In genomic region chr9:106890621-106891020, GRCh38 we compare ENCODE assay signal across 20 cellular contexts. TPM values are rescaled to one million over a fixed set of nuclear protein-coding genes. Genes with fewer than 3 reads are reported as not detected.
DNase-seq lines count a peak whose midpoint lies in the region; FAIRE-seq and TF ChIP-seq lines count a peak whose summit lies in the region.
"Had no signal": no experiment of that assay in that cellular context is flagged by ENCODE, and none has a peak within 500 bp of the region (broad histone marks: within the 10 kb centered on the region; RNA-seq: fewer than 3 reads in every experiment).

No MANE protein-coding gene starts in this region.

- peak overlapping the region; percentile 43 for H3K4me3 Mint-ChIP-seq in astrocyte (ENCODE audit: unreplicated experiment)
- H3K4me3 Mint-ChIP-seq: activated CD4-positive, alpha-beta memory T cell treated with anti-CD3 and anti-CD28 coated beads for 36 hours; activated naive CD4-positive, alpha-beta T cell treated with anti-CD3 and anti-CD28 coated beads, Interleukin-2, amount 10 ng/mL, durations not matched to agents 7 days and 5 days had no signal

- H3K27ac ChIP-seq in astrocyte (ENCODE audit: low read depth, low read length), result no peak overlapping the region
- peak overlapping the region; percentile 16 for H3K27ac ChIP-seq in iPS-18a (ENCODE audit: low read length)
- H3K27ac ChIP-seq in suprapubic skin, result peak overlapping the region; percentile 2
- no peak overlapping the region for H3K27ac ChIP-seq in esophagus squamous epithelium
- H3K27ac ChIP-seq: coronary artery, left ventricle myocardium inferior had no signal

- TF ChIP-seq POLR2A in suprapubic skin (IDR thresholded peaks at IDR 0.05) (no peak), esophagus squamous epithelium (IDR thresholded peaks at IDR 0.05) (no peak)

- H3K9ac ChIP-seq in astrocyte (ENCODE audit: low read length) (no peak overlapping the region), iPS-18a (ENCODE audit: low read length) (no peak overlapping the region)

- no peaks in the 10 kb centered on the region for H4K20me1 ChIP-seq in astrocyte (ENCODE audit: insufficient read depth, low read length)

- H2AFZ ChIP-seq in astrocyte (ENCODE audit: low read depth, low read length), result no peak overlapping the region

- 77% methylated on average over 3 of the region's 3 CpGs for WGBS in suprapubic skin
- WGBS in esophagus squamous epithelium, 2 donors, result 64 to 72% methylated on average over 3 of the region's 3 CpGs

- TF ChIP-seq EP300 in suprapubic skin (IDR thresholded peaks at IDR 0.05), result no peak

- TF ChIP-seq CTCF in astrocyte (IDR thresholded peaks at IDR 0.05; ENCODE audit: insufficient read depth, low read depth, low read length) (no peak), suprapubic skin (IDR thresholded peaks at IDR 0.05) (no peak), esophagus squamous epithelium (IDR thresholded peaks at IDR 0.05) (no peak)

- H3K4me1 ChIP-seq in astrocyte (ENCODE audit: insufficient read depth, low read length) (peaks cover 21% of the 10 kb centered on the region), iPS-18a (ENCODE audit: control insufficient read depth, low read depth, low read length) (peaks cover 57% of the 10 kb centered on the region), suprapubic skin (peaks cover 65% of the 10 kb centered on the region), esophagus squamous epithelium (peaks cover 0 to 80% (median 26%) of the 10 kb centered on the region in 3 donors)

- intact Hi-C loops in esophagus squamous epithelium (cut with DNase I), result no loop called here

- H3K4me2 ChIP-seq in astrocyte (ENCODE audit: low read length), result no peak overlapping the region

- H3K9me3 ChIP-seq in astrocyte (ENCODE audit: insufficient read depth, low read depth, low read length) (no peaks in the 10 kb centered on the region), iPS-18a (ENCODE audit: control insufficient read depth, low read depth, low read length) (no peaks in the 10 kb centered on the region), suprapubic skin (no peaks in the 10 kb centered on the region), esophagus squamous epithelium (no peaks in the 10 kb centered on the region)
- H3K9me3 ChIP-seq: gastrocnemius medialis, left ventricle myocardium inferior had no signal

- H3K9me3 Mint-ChIP-seq in astrocyte (ENCODE audit: unreplicated experiment), result no peaks in the 10 kb centered on the region

- no peak overlapping the region for H3K4me3 ChIP-seq in astrocyte (ENCODE audit: insufficient read depth, low read depth, low read length)
- H3K4me3 ChIP-seq in iPS-18a (ENCODE audit: low read length), result no peak overlapping the region
- no peak overlapping the region for H3K4me3 ChIP-seq in suprapubic skin
- H3K4me3 ChIP-seq in esophagus squamous epithelium, result no peak overlapping the region
- H3K4me3 ChIP-seq: coronary artery, gastrocnemius medialis, left ventricle myocardium inferior had no signal

- H3K4me1 Mint-ChIP-seq in astrocyte (ENCODE audit: low read depth, unreplicated experiment), result peaks cover 77% of the 10 kb centered on the region
- H3K4me1 Mint-ChIP-seq: activated naive CD4-positive, alpha-beta T cell treated with anti-CD3 and anti-CD28 coated beads, Interleukin-2, amount 10 ng/mL, durations not matched to agents 7 days and 5 days had no signal

- H3K36me3 ChIP-seq in astrocyte (ENCODE audit: insufficient read depth, low read length) (no peaks in the 10 kb centered on the region), iPS-18a (ENCODE audit: control insufficient read depth, low read depth, low read length) (no peaks in the 10 kb centered on the region), suprapubic skin (no peaks in the 10 kb centered on the region), esophagus squamous epithelium (no peaks in the 10 kb centered on the region)
- H3K36me3 ChIP-seq: gastrocnemius medialis, left ventricle myocardium inferior had no signal

- peaks cover 14% of the 10 kb centered on the region for H3K36me3 Mint-ChIP-seq in astrocyte (ENCODE audit: low read depth, unreplicated experiment)
- H3K36me3 Mint-ChIP-seq: activated CD4-positive, alpha-beta memory T cell treated with anti-CD3 and anti-CD28 coated beads for 36 hours; activated naive CD4-positive, alpha-beta T cell treated with anti-CD3 and anti-CD28 coated beads, Interleukin-2, amount 10 ng/mL, durations not matched to agents 7 days and 5 days had no signal

- DNase-seq in DMS53 (lab: John Stamatoyannopoulos, UW) (peak; percentile 7), DMS53 treated with DMSO at 0.1 percent for 48 hours (lab: John Stamatoyannopoulos, UW; ENCODE audit: unreplicated experiment) (no peak), astrocyte (ENCODE audit: low read depth) (no peak), suprapubic skin (ENCODE audit: low spot score in 2 of 2) (no peak), middle frontal gyrus (ENCODE audit: extremely low spot score, low spot score) (no peak), esophagus squamous epithelium (lab: John Stamatoyannopoulos, UW) (no peak)
- DNase-seq in activated naive CD4-positive, alpha-beta T cell treated with Interleukin-2 at 50 U/mL for 16 hours, result no peak
- DNase-seq: 8988T; activated CD4-positive, alpha-beta memory T cell treated with anti-CD3 and anti-CD28 coated beads for 36 hours; activated naive CD4-positive, alpha-beta T cell treated with anti-CD3 and anti-CD28 coated beads, Interleukin-2, amount 10 ng/mL, durations not matched to agents 7 days and 5 days; activated T-cell treated with anti-CD3 and anti-CD28 coated beads, Interleukin-2, amount 50 U/mL, for 1 hour; Calu3; gastrocnemius medialis; Karpas-422; left ventricle myocardium inferior; NCI-H1092; stimulated activated CD4-positive, alpha-beta T cell treated with anti-CD3 and anti-CD28 coated beads, Interleukin-4, amount 100 ng/mL, for 24 hours had no signal

- no peak for FAIRE-seq in astrocyte (lab: Jason Lieb, UNC)
- FAIRE-seq: G401.6 had no signal

- peak overlapping the region; percentile 69 for H3K27ac Mint-ChIP-seq in astrocyte (ENCODE audit: unreplicated experiment)
- H3K27ac Mint-ChIP-seq: activated CD4-positive, alpha-beta memory T cell treated with anti-CD3 and anti-CD28 coated beads for 36 hours; activated naive CD4-positive, alpha-beta T cell treated with anti-CD3 and anti-CD28 coated beads, Interleukin-2, amount 10 ng/mL, durations not matched to agents 7 days and 5 days had no signal

- H3K27me3 Mint-ChIP-seq in astrocyte (ENCODE audit: low read depth, unreplicated experiment), result no peaks in the 10 kb centered on the region
- H3K27me3 Mint-ChIP-seq: activated CD4-positive, alpha-beta memory T cell treated with anti-CD3 and anti-CD28 coated beads for 36 hours; activated naive CD4-positive, alpha-beta T cell treated with anti-CD3 and anti-CD28 coated beads, Interleukin-2, amount 10 ng/mL, durations not matched to agents 7 days and 5 days had no signal

- H3K27me3 ChIP-seq in astrocyte (ENCODE audit: insufficient read depth, low read length) (no peaks in the 10 kb centered on the region), iPS-18a (ENCODE audit: control insufficient read depth, insufficient read depth, low read length) (no peaks in the 10 kb centered on the region), suprapubic skin (no peaks in the 10 kb centered on the region), esophagus squamous epithelium (no peaks in the 10 kb centered on the region)
- H3K27me3 ChIP-seq: gastrocnemius medialis had no signal

- H3K79me2 ChIP-seq in astrocyte (ENCODE audit: insufficient read depth, low read length), result peaks cover 74% of the 10 kb centered on the region

RNA-seq across cellular contexts. Expression of gene ZNF462, which starts 27.7 kb away (rescaled TPM):
- 98.4 and 126 TPM in 2 replicates for total RNA-seq in astrocyte
- 10 to 100 TPM; 16.4 to 35.2 (median 29.7) TPM for total RNA-seq in suprapubic skin
- total RNA-seq in esophagus squamous epithelium, result 10 to 100 TPM; 17.8 to 22.3 (median 21.4) TPM

Comparison
In these comparisons a context has a peak if more than half of its experiments do, and no peak if none do; other contexts are left out.
1. H3K27ac ChIP-seq: peak in iPS-18a (single experiment) and suprapubic skin (single experiment); none in astrocyte (single experiment) and esophagus squamous epithelium (0 of 4).